ENCODE assay signal across 7 cellular contexts in genomic region chr15:95111969-95112368, GRCh38.
"Had no signal": no experiment of that assay in that cellular context is flagged by ENCODE, and none has a peak within 500 bp of the region (broad histone marks: within the 10 kb centered on the region; RNA-seq: fewer than 3 reads in every experiment).

No MANE protein-coding gene starts in this region.

- H3K4me2 ChIP-seq: KMS-11 had no signal

- H3K9ac ChIP-seq: KMS-11 had no signal

- DNase-seq: IMR-90, KBM-7, KG1 had no signal

- H3K27ac ChIP-seq: HL-60, KMS-11 had no signal

- H3K4me3 ChIP-seq: K562 had no signal

- ATAC-seq: HepG2, K562 had no signal
